ENCODE assay signal across 1 cellular context in the genomic region with DNA sequence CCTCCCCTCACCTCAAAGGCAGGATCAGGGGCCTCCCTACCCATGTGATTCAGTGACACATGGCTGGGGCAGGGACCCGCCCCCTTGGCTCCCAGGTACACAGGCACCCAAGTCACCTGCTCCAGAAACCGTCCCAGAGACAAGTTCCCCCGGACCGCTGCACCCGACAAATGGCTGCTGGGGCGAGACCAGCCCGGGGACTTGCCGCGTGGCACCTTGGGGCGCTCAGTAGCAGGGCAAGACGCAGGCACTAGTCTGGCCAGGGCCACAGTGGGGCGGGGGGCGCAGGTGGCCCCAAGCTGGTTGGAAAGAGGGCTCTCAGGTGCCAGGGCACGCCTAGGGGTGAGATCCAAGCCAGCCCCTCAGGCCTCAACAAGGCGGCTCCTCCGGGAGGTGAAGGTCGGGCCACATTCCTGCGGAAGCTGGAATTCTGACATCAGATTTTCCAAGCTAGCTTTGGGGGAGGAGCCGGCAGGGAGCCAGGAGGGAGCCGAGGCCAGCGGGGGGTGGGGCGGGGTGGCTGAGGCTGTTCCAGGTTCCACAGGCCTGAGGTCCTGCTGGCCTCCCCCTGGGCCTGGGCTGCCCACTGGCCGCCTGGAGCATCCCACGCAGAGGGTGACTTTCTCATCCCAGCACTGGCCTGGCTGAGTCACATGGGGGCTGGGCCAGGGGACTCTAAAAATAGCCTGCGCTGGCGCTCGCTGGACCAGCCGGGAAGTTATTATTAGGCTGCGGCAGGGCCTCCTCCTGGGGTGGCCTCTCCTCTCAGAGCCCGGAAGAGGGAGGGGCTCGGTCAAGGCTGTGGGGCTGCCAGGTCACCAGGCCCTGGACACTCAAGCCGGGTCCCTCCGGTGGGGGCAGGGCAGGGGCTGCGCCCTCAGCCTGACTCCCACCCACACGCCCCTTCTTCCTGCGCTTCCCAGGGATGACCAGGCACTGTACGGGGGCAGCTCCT.
TF ChIP-seq lines count a peak whose summit lies in the region.

No MANE protein-coding gene starts in this region.

TF ChIP-seq in HepG2, 621 proteins besides CTCF, POLR2A, EP300 and RAD21 (continued from another document and continues in another):
- TF ChIP-seq RBM39 (IDR thresholded peaks at IDR 0.05; ENCODE audit: low read depth, low read length, poor library complexity, severe bottlenecking) = no peak
- no peak for TF ChIP-seq PCBP1 (IDR thresholded peaks at IDR 0.05; ENCODE audit: borderline replicate concordance, low read depth, low read length)
- TF ChIP-seq ZKSCAN5 (CRISPR knock-in tag; IDR thresholded peaks at IDR 0.05) = no peak
- TF ChIP-seq ZNF777 (CRISPR knock-in tag; IDR thresholded peaks at IDR 0.05) = no peak; the same call in 1 of the 2 replicates
- TF ChIP-seq NFRKB (IDR thresholded peaks at IDR 0.05) = no peak
- no peak; the same call in 1 of the 2 replicates for TF ChIP-seq HNF4G (IDR thresholded peaks at IDR 0.05; ENCODE audit: borderline replicate concordance, low read depth, low read length)
- TF ChIP-seq HNF4G (CRISPR knock-in tag; IDR thresholded peaks at IDR 0.05; ENCODE audit: borderline replicate concordance, low read depth) = no peak
- TF ChIP-seq ZNF775 (CRISPR knock-in tag; IDR thresholded peaks at IDR 0.05; ENCODE audit: borderline replicate concordance) = no peak
- TF ChIP-seq FOXK1 (CRISPR knock-in tag; IDR thresholded peaks at IDR 0.05; ENCODE audit: borderline replicate concordance, low read depth) = no peak
- TF ChIP-seq, protein P1, sequence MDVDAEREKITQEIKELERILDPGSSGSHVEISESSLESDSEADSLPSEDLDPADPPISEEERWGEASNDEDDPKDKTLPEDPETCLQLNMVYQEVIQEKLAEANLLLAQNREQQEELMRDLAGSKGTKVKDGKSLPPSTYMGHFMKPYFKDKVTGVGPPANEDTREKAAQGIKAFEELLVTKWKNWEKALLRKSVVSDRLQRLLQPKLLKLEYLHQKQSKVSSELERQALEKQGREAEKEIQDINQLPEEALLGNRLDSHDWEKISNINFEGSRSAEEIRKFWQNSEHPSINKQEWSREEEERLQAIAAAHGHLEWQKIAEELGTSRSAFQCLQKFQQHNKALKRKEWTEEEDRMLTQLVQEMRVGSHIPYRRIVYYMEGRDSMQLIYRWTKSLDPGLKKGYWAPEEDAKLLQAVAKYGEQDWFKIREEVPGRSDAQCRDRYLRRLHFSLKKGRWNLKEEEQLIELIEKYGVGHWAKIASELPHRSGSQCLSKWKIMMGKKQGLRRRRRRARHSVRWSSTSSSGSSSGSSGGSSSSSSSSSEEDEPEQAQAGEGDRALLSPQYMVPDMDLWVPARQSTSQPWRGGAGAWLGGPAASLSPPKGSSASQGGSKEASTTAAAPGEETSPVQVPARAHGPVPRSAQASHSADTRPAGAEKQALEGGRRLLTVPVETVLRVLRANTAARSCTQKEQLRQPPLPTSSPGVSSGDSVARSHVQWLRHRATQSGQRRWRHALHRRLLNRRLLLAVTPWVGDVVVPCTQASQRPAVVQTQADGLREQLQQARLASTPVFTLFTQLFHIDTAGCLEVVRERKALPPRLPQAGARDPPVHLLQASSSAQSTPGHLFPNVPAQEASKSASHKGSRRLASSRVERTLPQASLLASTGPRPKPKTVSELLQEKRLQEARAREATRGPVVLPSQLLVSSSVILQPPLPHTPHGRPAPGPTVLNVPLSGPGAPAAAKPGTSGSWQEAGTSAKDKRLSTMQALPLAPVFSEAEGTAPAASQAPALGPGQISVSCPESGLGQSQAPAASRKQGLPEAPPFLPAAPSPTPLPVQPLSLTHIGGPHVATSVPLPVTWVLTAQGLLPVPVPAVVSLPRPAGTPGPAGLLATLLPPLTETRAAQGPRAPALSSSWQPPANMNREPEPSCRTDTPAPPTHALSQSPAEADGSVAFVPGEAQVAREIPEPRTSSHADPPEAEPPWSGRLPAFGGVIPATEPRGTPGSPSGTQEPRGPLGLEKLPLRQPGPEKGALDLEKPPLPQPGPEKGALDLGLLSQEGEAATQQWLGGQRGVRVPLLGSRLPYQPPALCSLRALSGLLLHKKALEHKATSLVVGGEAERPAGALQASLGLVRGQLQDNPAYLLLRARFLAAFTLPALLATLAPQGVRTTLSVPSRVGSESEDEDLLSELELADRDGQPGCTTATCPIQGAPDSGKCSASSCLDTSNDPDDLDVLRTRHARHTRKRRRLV (CRISPR knock-in tag; IDR thresholded peaks at IDR 0.05) = no peak
- TF ChIP-seq ZNF629 (CRISPR knock-in tag; conservative IDR thresholded peaks at IDR 0.05) = no peak
- TF ChIP-seq HOXA9 (CRISPR knock-in tag; IDR thresholded peaks at IDR 0.05; ENCODE audit: borderline replicate concordance) = no peak
- TF ChIP-seq BORCS8-MEF2B (CRISPR knock-in tag; IDR thresholded peaks at IDR 0.05) = no peak
- TF ChIP-seq KDM1A (CRISPR knock-in tag; IDR thresholded peaks at IDR 0.05) = peak; percentile 14; the same call in 1 of the 2 replicates
- TF ChIP-seq RCOR2 (CRISPR knock-in tag; IDR thresholded peaks at IDR 0.05) = peak; percentile 42; the same call in 1 of the 2 replicates
- no peak for TF ChIP-seq FOXM1 (CRISPR knock-in tag; IDR thresholded peaks at IDR 0.05)
- TF ChIP-seq ZNF781 (CRISPR knock-in tag; IDR thresholded peaks at IDR 0.05; ENCODE audit: borderline replicate concordance, not compliant biosample characterization) = no peak
- no peak for TF ChIP-seq DR1 (CRISPR knock-in tag; IDR thresholded peaks at IDR 0.05)
- no peak for TF ChIP-seq ZKSCAN1 (IDR thresholded peaks at IDR 0.05; ENCODE audit: low read length)
- TF ChIP-seq, protein P2, sequence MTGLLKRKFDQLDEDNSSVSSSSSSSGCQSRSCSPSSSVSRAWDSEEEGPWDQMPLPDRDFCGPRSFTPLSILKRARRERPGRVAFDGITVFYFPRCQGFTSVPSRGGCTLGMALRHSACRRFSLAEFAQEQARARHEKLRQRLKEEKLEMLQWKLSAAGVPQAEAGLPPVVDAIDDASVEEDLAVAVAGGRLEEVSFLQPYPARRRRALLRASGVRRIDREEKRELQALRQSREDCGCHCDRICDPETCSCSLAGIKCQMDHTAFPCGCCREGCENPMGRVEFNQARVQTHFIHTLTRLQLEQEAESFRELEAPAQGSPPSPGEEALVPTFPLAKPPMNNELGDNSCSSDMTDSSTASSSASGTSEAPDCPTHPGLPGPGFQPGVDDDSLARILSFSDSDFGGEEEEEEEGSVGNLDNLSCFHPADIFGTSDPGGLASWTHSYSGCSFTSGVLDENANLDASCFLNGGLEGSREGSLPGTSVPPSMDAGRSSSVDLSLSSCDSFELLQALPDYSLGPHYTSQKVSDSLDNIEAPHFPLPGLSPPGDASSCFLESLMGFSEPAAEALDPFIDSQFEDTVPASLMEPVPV (CRISPR knock-in tag; IDR thresholded peaks at IDR 0.05) = peak; percentile 29; the same call in 1 of the 2 replicates
- TF ChIP-seq CREM (IDR thresholded peaks at IDR 0.05) = peak; percentile 42
- no peak for TF ChIP-seq CREM (CRISPR knock-in tag; IDR thresholded peaks at IDR 0.05)
- peak; percentile 86 for TF ChIP-seq TBL1XR1 (IDR thresholded peaks at IDR 0.05; ENCODE audit: borderline replicate concordance, low read length, partially characterized antibody)
- TF ChIP-seq, protein P3, sequence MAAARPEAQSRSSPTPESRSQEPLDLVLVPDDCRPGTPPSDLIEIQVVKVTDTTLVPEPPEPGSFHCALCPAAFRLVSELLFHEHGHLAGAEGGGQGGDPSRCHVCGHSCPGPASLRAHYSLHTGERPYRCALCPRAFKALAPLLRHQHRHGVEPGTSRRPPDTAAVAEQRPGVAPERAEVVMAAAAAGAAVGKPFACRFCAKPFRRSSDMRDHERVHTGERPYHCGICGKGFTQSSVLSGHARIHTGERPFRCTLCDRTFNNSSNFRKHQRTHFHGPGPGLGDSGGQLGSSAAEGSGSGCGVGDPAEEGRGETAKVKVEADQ (CRISPR knock-in tag; IDR thresholded peaks at IDR 0.05; ENCODE audit: borderline replicate concordance) = no peak
- TF ChIP-seq IKZF4 (CRISPR knock-in tag; IDR thresholded peaks at IDR 0.05; ENCODE audit: borderline replicate concordance, low read depth, not compliant biosample characterization) = no peak
- TF ChIP-seq ZNF234 (CRISPR knock-in tag; conservative IDR thresholded peaks at IDR 0.05) = no peak
- TF ChIP-seq, protein P4, sequence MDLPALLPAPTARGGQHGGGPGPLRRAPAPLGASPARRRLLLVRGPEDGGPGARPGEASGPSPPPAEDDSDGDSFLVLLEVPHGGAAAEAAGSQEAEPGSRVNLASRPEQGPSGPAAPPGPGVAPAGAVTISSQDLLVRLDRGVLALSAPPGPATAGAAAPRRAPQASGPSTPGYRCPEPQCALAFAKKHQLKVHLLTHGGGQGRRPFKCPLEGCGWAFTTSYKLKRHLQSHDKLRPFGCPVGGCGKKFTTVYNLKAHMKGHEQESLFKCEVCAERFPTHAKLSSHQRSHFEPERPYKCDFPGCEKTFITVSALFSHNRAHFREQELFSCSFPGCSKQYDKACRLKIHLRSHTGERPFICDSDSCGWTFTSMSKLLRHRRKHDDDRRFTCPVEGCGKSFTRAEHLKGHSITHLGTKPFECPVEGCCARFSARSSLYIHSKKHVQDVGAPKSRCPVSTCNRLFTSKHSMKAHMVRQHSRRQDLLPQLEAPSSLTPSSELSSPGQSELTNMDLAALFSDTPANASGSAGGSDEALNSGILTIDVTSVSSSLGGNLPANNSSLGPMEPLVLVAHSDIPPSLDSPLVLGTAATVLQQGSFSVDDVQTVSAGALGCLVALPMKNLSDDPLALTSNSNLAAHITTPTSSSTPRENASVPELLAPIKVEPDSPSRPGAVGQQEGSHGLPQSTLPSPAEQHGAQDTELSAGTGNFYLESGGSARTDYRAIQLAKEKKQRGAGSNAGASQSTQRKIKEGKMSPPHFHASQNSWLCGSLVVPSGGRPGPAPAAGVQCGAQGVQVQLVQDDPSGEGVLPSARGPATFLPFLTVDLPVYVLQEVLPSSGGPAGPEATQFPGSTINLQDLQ (CRISPR knock-in tag; IDR thresholded peaks at IDR 0.05) = no peak
- TF ChIP-seq MYC (CRISPR knock-in tag; IDR thresholded peaks at IDR 0.05; ENCODE audit: borderline replicate concordance) = peak; percentile 38; the same call in 1 of the 2 replicates
- TF ChIP-seq ZNF44 (CRISPR knock-in tag; IDR thresholded peaks at IDR 0.05) = no peak
- TF ChIP-seq, protein P5, sequence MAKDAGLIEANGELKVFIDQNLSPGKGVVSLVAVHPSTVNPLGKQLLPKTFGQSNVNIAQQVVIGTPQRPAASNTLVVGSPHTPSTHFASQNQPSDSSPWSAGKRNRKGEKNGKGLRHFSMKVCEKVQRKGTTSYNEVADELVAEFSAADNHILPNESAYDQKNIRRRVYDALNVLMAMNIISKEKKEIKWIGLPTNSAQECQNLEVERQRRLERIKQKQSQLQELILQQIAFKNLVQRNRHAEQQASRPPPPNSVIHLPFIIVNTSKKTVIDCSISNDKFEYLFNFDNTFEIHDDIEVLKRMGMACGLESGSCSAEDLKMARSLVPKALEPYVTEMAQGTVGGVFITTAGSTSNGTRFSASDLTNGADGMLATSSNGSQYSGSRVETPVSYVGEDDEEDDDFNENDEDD (CRISPR knock-in tag; IDR thresholded peaks at IDR 0.05; ENCODE audit: borderline replicate concordance) = no peak; the same call in 1 of the 2 replicates
- no peak for TF ChIP-seq MYNN (CRISPR knock-in tag; IDR thresholded peaks at IDR 0.05; ENCODE audit: low read depth)
- no peak for TF ChIP-seq ZNF143 (CRISPR knock-in tag; IDR thresholded peaks at IDR 0.05)
- TF ChIP-seq, protein P6, sequence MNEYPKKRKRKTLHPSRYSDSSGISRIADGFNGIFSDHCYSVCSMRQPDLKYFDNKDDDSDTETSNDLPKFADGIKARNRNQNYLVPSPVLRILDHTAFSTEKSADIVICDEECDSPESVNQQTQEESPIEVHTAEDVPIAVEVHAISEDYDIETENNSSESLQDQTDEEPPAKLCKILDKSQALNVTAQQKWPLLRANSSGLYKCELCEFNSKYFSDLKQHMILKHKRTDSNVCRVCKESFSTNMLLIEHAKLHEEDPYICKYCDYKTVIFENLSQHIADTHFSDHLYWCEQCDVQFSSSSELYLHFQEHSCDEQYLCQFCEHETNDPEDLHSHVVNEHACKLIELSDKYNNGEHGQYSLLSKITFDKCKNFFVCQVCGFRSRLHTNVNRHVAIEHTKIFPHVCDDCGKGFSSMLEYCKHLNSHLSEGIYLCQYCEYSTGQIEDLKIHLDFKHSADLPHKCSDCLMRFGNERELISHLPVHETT (CRISPR knock-in tag; conservative IDR thresholded peaks at IDR 0.05) = no peak; the same call in 1 of the 2 replicates
- TF ChIP-seq SIX1 (CRISPR knock-in tag; IDR thresholded peaks at IDR 0.05; ENCODE audit: borderline replicate concordance) = 0 out of 2 replicates have a peak, but pooled peaks have one; percentile 18
- no peak for TF ChIP-seq FOXJ3 (CRISPR knock-in tag; IDR thresholded peaks at IDR 0.05; ENCODE audit: borderline replicate concordance)
- TF ChIP-seq ERF (CRISPR knock-in tag; IDR thresholded peaks at IDR 0.05) = peak; percentile 8; the same call in 1 of the 2 replicates
- TF ChIP-seq ZNF703 (CRISPR knock-in tag; IDR thresholded peaks at IDR 0.05; ENCODE audit: borderline replicate concordance) = no peak
- TF ChIP-seq RARG (CRISPR knock-in tag; IDR thresholded peaks at IDR 0.05; ENCODE audit: low read depth) = no peak
- TF ChIP-seq, protein P7, sequence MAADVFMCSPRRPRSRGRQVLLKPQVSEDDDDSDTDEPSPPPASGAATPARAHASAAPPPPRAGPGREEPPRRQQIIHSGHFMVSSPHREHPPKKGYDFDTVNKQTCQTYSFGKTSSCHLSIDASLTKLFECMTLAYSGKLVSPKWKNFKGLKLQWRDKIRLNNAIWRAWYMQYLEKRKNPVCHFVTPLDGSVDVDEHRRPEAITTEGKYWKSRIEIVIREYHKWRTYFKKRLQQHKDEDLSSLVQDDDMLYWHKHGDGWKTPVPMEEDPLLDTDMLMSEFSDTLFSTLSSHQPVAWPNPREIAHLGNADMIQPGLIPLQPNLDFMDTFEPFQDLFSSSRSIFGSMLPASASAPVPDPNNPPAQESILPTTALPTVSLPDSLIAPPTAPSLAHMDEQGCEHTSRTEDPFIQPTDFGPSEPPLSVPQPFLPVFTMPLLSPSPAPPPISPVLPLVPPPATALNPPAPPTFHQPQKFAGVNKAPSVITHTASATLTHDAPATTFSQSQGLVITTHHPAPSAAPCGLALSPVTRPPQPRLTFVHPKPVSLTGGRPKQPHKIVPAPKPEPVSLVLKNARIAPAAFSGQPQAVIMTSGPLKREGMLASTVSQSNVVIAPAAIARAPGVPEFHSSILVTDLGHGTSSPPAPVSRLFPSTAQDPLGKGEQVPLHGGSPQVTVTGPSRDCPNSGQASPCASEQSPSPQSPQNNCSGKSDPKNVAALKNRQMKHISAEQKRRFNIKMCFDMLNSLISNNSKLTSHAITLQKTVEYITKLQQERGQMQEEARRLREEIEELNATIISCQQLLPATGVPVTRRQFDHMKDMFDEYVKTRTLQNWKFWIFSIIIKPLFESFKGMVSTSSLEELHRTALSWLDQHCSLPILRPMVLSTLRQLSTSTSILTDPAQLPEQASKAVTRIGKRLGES (CRISPR knock-in tag; IDR thresholded peaks at IDR 0.05; ENCODE audit: borderline replicate concordance) = no peak
- no peak for TF ChIP-seq SP1 (IDR thresholded peaks at IDR 0.05)
- TF ChIP-seq SP1 (CRISPR knock-in tag; IDR thresholded peaks at IDR 0.05) = no peak; the same call in none of the 2 replicates
- TF ChIP-seq MTF2 (CRISPR knock-in tag; IDR thresholded peaks at IDR 0.05; ENCODE audit: borderline replicate concordance) = no peak
- no peak for TF ChIP-seq EHMT2 (IDR thresholded peaks at IDR 0.05; ENCODE audit: borderline replicate concordance, low read depth, low read length)
- no peak for TF ChIP-seq ZNF652 (CRISPR knock-in tag; IDR thresholded peaks at IDR 0.05; ENCODE audit: borderline replicate concordance, low read depth)
